ENCODE assay signal across 16 cellular contexts in the genomic region with DNA sequence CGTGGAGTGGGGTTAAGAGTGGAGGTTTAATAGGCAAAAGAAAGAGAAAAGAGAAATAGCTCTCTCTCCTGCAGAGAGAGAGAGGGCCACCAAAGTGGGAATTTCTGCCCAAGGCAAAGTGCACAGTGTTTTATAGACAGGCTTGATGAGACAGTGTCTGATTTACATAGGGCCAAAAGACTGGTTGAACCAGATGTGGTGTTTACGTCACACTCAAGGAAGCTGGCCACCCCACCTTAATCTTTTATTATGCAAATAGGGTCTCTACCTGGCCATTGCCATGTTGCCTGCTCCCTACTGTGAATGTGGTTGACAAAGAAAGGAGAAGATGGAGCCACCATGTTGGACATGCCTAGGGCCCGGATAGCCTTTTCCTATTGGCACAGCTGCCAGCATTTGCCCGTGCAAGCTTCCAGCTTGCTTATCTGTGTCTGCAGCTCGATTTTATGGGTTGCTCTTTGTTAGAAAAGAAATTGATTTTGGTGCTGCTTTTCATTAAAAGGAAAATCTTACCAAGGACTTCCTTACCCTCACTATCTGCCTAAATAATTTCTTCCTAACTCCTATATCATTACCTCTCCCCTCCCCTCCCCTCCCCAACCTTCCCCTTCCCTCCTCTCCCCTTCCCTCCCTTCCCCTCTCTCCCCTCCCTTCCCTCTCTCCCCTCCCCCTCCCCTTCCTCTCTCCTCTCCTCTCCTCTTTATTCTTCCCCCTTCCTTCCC.
"Had no signal": no experiment of that assay in that cellular context is flagged by ENCODE, and none has a peak within 500 bp of the region (broad histone marks: within the 10 kb centered on the region; RNA-seq: fewer than 3 reads in every experiment).

No MANE protein-coding gene starts in this region.

- DNase-seq: activated CD4-positive, alpha-beta T cell treated with anti-CD3 and anti-CD28 coated beads, Interleukin-2, amount 10 ng/mL, durations not matched to agents 7 days and 5 days; activated CD8-positive, alpha-beta T cell treated with anti-CD3 and anti-CD28 coated beads, Interleukin-2, amount 10 ng/mL, durations not matched to agents 7 days and 5 days; activated naive CD4-positive, alpha-beta T cell treated with anti-CD3 and anti-CD28 coated beads for 36 hours; activated T-cell treated with anti-CD3 and anti-CD28 coated beads, Interleukin-2, amount 50 U/mL, for 24 hours; anterior cingulate cortex; caudate nucleus; effector memory CD8-positive, alpha-beta T cell; mucosa of descending colon; naive B cell; retina; stimulated activated CD4-positive, alpha-beta T cell treated with anti-CD3 and anti-CD28 coated beads, Interleukin-2, amount 100 ng/mL, for 24 hours; stimulated activated naive CD4-positive, alpha-beta T cell treated with Interleukin-2 at 50 U/mL for 16 hours; T1000; thyroid gland; uterus had no signal

- ATAC-seq: activated CD4-positive, CD25-positive, alpha-beta regulatory T cell treated with anti-CD3 and anti-CD28 coated beads, Interleukin-2, amount 50 U/mL, for 24 hours; activated CD8-positive, alpha-beta T cell treated with anti-CD3 and anti-CD28 coated beads, Interleukin-2, amount 10 ng/mL, durations not matched to agents 7 days and 5 days; effector memory CD8-positive, alpha-beta T cell; mucosa of descending colon had no signal

- H3K4me1 ChIP-seq: thyroid gland, uterus had no signal

- H3K27ac ChIP-seq: thyroid gland, uterus had no signal

- H3K36me3 ChIP-seq: thyroid gland, uterus had no signal

- H3K27me3 ChIP-seq: thyroid gland, uterus had no signal

- H3K4me3 ChIP-seq: mucosa of descending colon, thyroid gland, uterus had no signal

- H3K9me3 ChIP-seq: thyroid gland, uterus had no signal
